Comparison of ENCODE assay signal across 25 cellular contexts in genomic region chr4:126839066-126839465, GRCh38.
A peak's percentile ranks its signal among the peaks of the same experiment; 100 is the strongest.
DNase-seq lines count a peak whose midpoint lies in the region; ATAC-seq and TF ChIP-seq lines count a peak whose summit lies in the region.
"Had no signal": no experiment of that assay in that cellular context is flagged by ENCODE, and none has a peak within 500 bp of the region (broad histone marks: within the 10 kb centered on the region; RNA-seq: fewer than 3 reads in every experiment).

No MANE protein-coding gene starts in this region.

- no peak for ATAC-seq in GM19395 (IDR thresholded peaks at IDR 0.05; ENCODE audit: unreplicated experiment)
- ATAC-seq in HG02642 (IDR thresholded peaks at IDR 0.05; ENCODE audit: poor library complexity, unreplicated experiment) = no peak
- ATAC-seq: activated T-cell treated with anti-CD3 and anti-CD28 coated beads, Interleukin-2, amount 50 U/mL, for 72 hours; body of pancreas; gastrocnemius medialis; naive thymus-derived CD4-positive, alpha-beta T cell; stimulated activated naive B cell treated with anti-CD40 and anti-IgM and Interleukin-4, amounts not matched to agents 10 μg/mL and 1 μg/mL and 100 μg/mL, for 72 hours had no signal

- peak overlapping the region; percentile 62 for H3K27ac Mint-ChIP-seq in chondrocyte (ENCODE audit: unreplicated experiment)
- H3K27ac Mint-ChIP-seq: activated naive CD4-positive, alpha-beta T cell treated with anti-CD3 and anti-CD28 coated beads, Interleukin-2, amount 50 U/mL, for 24 hours; activated T-cell treated with anti-CD3 and anti-CD28 coated beads, Interleukin-2, amount 50 U/mL, for 72 hours; CD4-positive, CD25-positive, alpha-beta regulatory T cell; naive thymus-derived CD4-positive, alpha-beta T cell; stimulated activated naive B cell treated with anti-CD40 and anti-IgM and Interleukin-4, amounts not matched to agents 10 μg/mL and 1 μg/mL and 100 μg/mL, for 72 hours had no signal

- peaks cover 9% of the 10 kb centered on the region for H3K36me3 Mint-ChIP-seq in chondrocyte (ENCODE audit: low read depth)
- H3K36me3 Mint-ChIP-seq: activated naive CD4-positive, alpha-beta T cell treated with anti-CD3 and anti-CD28 coated beads, Interleukin-2, amount 50 U/mL, for 24 hours; CD4-positive, CD25-positive, alpha-beta regulatory T cell; stimulated activated naive B cell treated with anti-CD40 and anti-IgM and Interleukin-4, amounts not matched to agents 10 μg/mL and 1 μg/mL and 100 μg/mL, for 72 hours had no signal

- peaks cover 27% of the 10 kb centered on the region for H3K9me3 Mint-ChIP-seq in chondrocyte (ENCODE audit: low read depth)

- no peaks in the 10 kb centered on the region for H3K27me3 Mint-ChIP-seq in chondrocyte (ENCODE audit: low read depth)
- H3K27me3 Mint-ChIP-seq: activated naive CD4-positive, alpha-beta T cell treated with anti-CD3 and anti-CD28 coated beads, Interleukin-2, amount 50 U/mL, for 24 hours; CD4-positive, CD25-positive, alpha-beta regulatory T cell; naive thymus-derived CD4-positive, alpha-beta T cell; stimulated activated naive B cell treated with anti-CD40 and anti-IgM and Interleukin-4, amounts not matched to agents 10 μg/mL and 1 μg/mL and 100 μg/mL, for 72 hours had no signal

- no peak overlapping the region for H3K4me3 ChIP-seq in AG10803 (ENCODE audit: low read length)
- H3K4me3 ChIP-seq: body of pancreas, coronary artery, gastrocnemius medialis had no signal

- H3K4me3 Mint-ChIP-seq in chondrocyte (ENCODE audit: unreplicated experiment) = no peak overlapping the region
- H3K4me3 Mint-ChIP-seq: activated naive CD4-positive, alpha-beta T cell treated with anti-CD3 and anti-CD28 coated beads, Interleukin-2, amount 50 U/mL, for 24 hours; activated T-cell treated with anti-CD3 and anti-CD28 coated beads, Interleukin-2, amount 50 U/mL, for 72 hours; CD4-positive, CD25-positive, alpha-beta regulatory T cell; H9; naive thymus-derived CD4-positive, alpha-beta T cell; stimulated activated naive B cell treated with anti-CD40 and anti-IgM and Interleukin-4, amounts not matched to agents 10 μg/mL and 1 μg/mL and 100 μg/mL, for 72 hours had no signal

- DNase-seq in AG10803 (ENCODE audit: low read depth) (peak; percentile 44), HS-5 (ENCODE audit: low read depth) (peak; percentile 8), chondrocyte (ENCODE audit: low spot score) (no peak), iris pigment epithelial cell (ENCODE audit: low read depth) (peak; percentile 14), cortex of kidney (lab: John Stamatoyannopoulos, UW) (no peak), GOT3 (lab: John Stamatoyannopoulos, UW) (no peak)
- DNase-seq: ACHN; activated CD4-positive, alpha-beta T cell treated with anti-CD3 and anti-CD28 coated beads for 1 hour; activated CD8-positive, alpha-beta memory T cell treated with anti-CD3 and anti-CD28 coated beads for 24 hours; activated T-cell treated with anti-CD3 and anti-CD28 coated beads, Interleukin-2, amount 50 U/mL, for 72 hours; body of pancreas; CD4-positive, CD25-positive, alpha-beta regulatory T cell; DMS153; gastrocnemius medialis; H9; kidney; naive thymus-derived CD4-positive, alpha-beta T cell; NCI-H1436; NCI-H524; stimulated activated CD4-positive, alpha-beta T cell treated with anti-CD3 and anti-CD28 coated beads, Interleukin-1b, Interleukin-23, amount 100 ng/mL, for 48 hours; stimulated activated naive B cell treated with anti-CD40 and anti-IgM and Interleukin-4, amounts not matched to agents 10 μg/mL and 1 μg/mL and 100 μg/mL, for 72 hours had no signal

- TF ChIP-seq CTCF in AG10803 (conservative IDR thresholded peaks at IDR 0.05; ENCODE audit: low read length) (no peak), chondrocyte (IDR thresholded peaks at IDR 0.05) (no peak)

- H3K4me1 Mint-ChIP-seq in chondrocyte (ENCODE audit: low read depth) = peaks cover 15% of the 10 kb centered on the region
- H3K4me1 Mint-ChIP-seq: activated naive CD4-positive, alpha-beta T cell treated with anti-CD3 and anti-CD28 coated beads, Interleukin-2, amount 50 U/mL, for 24 hours; CD4-positive, CD25-positive, alpha-beta regulatory T cell; H9; naive thymus-derived CD4-positive, alpha-beta T cell; stimulated activated naive B cell treated with anti-CD40 and anti-IgM and Interleukin-4, amounts not matched to agents 10 μg/mL and 1 μg/mL and 100 μg/mL, for 72 hours had no signal

Comparison
In these comparisons a context has a peak if more than half of its experiments do, and no peak if none do; other contexts are left out.
1. DNase-seq: peak in AG10803 (single experiment), HS-5 (single experiment) and iris pigment epithelial cell (single experiment); none in chondrocyte (single experiment), cortex of kidney (single experiment) and GOT3 (single experiment).